8 cellular contexts compared by ENCODE assay signal in genomic region chr10:3625959-3626751, GRCh38.
DNase-seq lines count a peak whose midpoint lies in the region; ATAC-seq and TF ChIP-seq lines count a peak whose summit lies in the region.

No MANE protein-coding gene starts in this region.

- peaks cover 11 to 55% (median 30%) of the 10 kb centered on the region in 11 experiments for H3K9me3 ChIP-seq in BLaER1 treated with 17β-estradiol and CSF1 and Interleukin-3, amounts not matched to agents 10 nM and 100 nM (replicated peaks in 1 of 11)

- no peak overlapping the region for H3K27ac Mint-ChIP-seq in activated T-helper 17 cell treated with anti-CD3 and anti-CD28 coated beads, Interleukin-2, amount 50 U/mL, for 72 hours

- TF ChIP-seq CTCF in choroid plexus epithelial cell (conservative IDR thresholded peaks at IDR 0.05; ENCODE audit: low read depth, low read length), result no peak

- peak; percentile 84 for DNase-seq in choroid plexus epithelial cell (ENCODE audit: low read depth)
- DNase-seq in activated naive CD4-positive, alpha-beta T cell (lab: John Stamatoyannopoulos, UW), result no peak
- DNase-seq in ureter (ENCODE audit: low spot score), result no peak
- no peak for DNase-seq in activated T-cell treated with anti-CD3 and anti-CD28 coated beads, Interleukin-2, amount 50 U/mL, for 48 hours

- no peak overlapping the region for H3K9ac ChIP-seq in BLaER1 treated with 17β-estradiol and CSF1 and Interleukin-3, amounts not matched to agents 10 nM and 100 nM

- peaks cover 21% of the 10 kb centered on the region for H3K4me1 Mint-ChIP-seq in activated T-helper 17 cell treated with anti-CD3 and anti-CD28 coated beads, Interleukin-2, amount 50 U/mL, for 72 hours

- H4K20me1 ChIP-seq in BLaER1 treated with 17β-estradiol and CSF1 and Interleukin-3, amounts not matched to agents 10 nM and 100 nM, result no peaks in the 10 kb centered on the region

- H3K27me3 Mint-ChIP-seq in activated T-helper 17 cell treated with anti-CD3 and anti-CD28 coated beads, Interleukin-2, amount 50 U/mL, for 72 hours, result no peaks in the 10 kb centered on the region

- no peaks in the 10 kb centered on the region for H3K9me3 Mint-ChIP-seq in activated T-helper 17 cell treated with anti-CD3 and anti-CD28 coated beads, Interleukin-2, amount 50 U/mL, for 72 hours

- no peaks in the 10 kb centered on the region for H3K27me3 ChIP-seq in BLaER1 treated with 17β-estradiol and CSF1 and Interleukin-3, amounts not matched to agents 10 nM and 100 nM

- H3K4me3 Mint-ChIP-seq in activated T-helper 17 cell treated with anti-CD3 and anti-CD28 coated beads, Interleukin-2, amount 50 U/mL, for 72 hours, result no peak overlapping the region

- peak overlapping the region in 7 of 11 experiments; percentile 8 to 49 (median 29); a peak in 10 of 22 replicates for H3K4me2 ChIP-seq in BLaER1 treated with 17β-estradiol and CSF1 and Interleukin-3, amounts not matched to agents 10 nM and 100 nM

- H3K36me3 ChIP-seq in BLaER1 treated with 17β-estradiol and CSF1 and Interleukin-3, amounts not matched to agents 10 nM and 100 nM, result peaks cover 0 to 5% (median 0%) of the 10 kb centered on the region in 11 experiments; a peak in 2 of 22 replicates

- H3K4me1 ChIP-seq in BLaER1 treated with 17β-estradiol and CSF1 and Interleukin-3, amounts not matched to agents 10 nM and 100 nM, result peaks cover 7 to 49% (median 25%) of the 10 kb centered on the region in 10 experiments; a peak in 18 of 20 replicates

- no peak overlapping the region for H3K4me3 ChIP-seq in BLaER1 treated with 17β-estradiol and CSF1 and Interleukin-3, amounts not matched to agents 10 nM and 100 nM
- H3K4me3 ChIP-seq in choroid plexus epithelial cell (ENCODE audit: low read depth, low read length), result no peak overlapping the region

- H3K27ac ChIP-seq in BLaER1 treated with 17β-estradiol and CSF1 and Interleukin-3, amounts not matched to agents 10 nM and 100 nM, result no peak overlapping the region

- ATAC-seq in GM21360 (IDR thresholded peaks at IDR 0.05; ENCODE audit: unreplicated experiment) (peak; percentile 62), HG03196 (IDR thresholded peaks at IDR 0.05; ENCODE audit: unreplicated experiment) (peak; percentile 59)
- no peak for ATAC-seq in activated T-helper 17 cell treated with anti-CD3 and anti-CD28 coated beads, Interleukin-2, amount 50 U/mL, for 72 hours (replicated peaks)

- H3K36me3 Mint-ChIP-seq in activated T-helper 17 cell treated with anti-CD3 and anti-CD28 coated beads, Interleukin-2, amount 50 U/mL, for 72 hours (ENCODE audit: low read depth), result no peaks in the 10 kb centered on the region
